ENCODE assay signal across 8 cellular contexts in genomic region chr3:42024578-42025387, GRCh38.
DNase-seq lines count a peak whose midpoint lies in the region; ATAC-seq and TF ChIP-seq lines count a peak whose summit lies in the region.

No MANE protein-coding gene starts in this region.

- H3K27ac ChIP-seq in RWPE2 (ENCODE audit: poor library complexity, severe bottlenecking) (peak overlapping the region; percentile 41), foreskin keratinocyte (peak overlapping the region; percentile 54), rectal smooth muscle tissue (ENCODE audit: low read depth, low read length) (peak overlapping the region; percentile 95), PC-9 (no peak overlapping the region)

- H3K4me1 ChIP-seq in RWPE2 (ENCODE audit: insufficient read depth, poor library complexity, severe bottlenecking) (peaks cover 45% of the 10 kb centered on the region), foreskin keratinocyte (peaks cover 41% of the 10 kb centered on the region), rectal smooth muscle tissue (ENCODE audit: control insufficient read depth, insufficient read depth, low read length) (peaks cover 39% of the 10 kb centered on the region), PC-9 (replicated peaks; ENCODE audit: insufficient read depth) (peaks cover 35% of the 10 kb centered on the region)

- H3K79me2 ChIP-seq in PC-9 (ENCODE audit: low read depth), result peaks cover 17% of the 10 kb centered on the region

- POLR2A ChIA-PET in PC-9 (lab: Charles Lee; ENCODE audit: unreplicated experiment), result interaction anchor here (0.7 kb wide), 1 partner anchor 8 kb away, joined by 12 read pairs; no protein-coding TSS in a partner anchor

- TF ChIP-seq CTCF in RWPE2 (IDR thresholded peaks at IDR 0.05; ENCODE audit: poor library complexity, severe bottlenecking), result no peak
- no peak for TF ChIP-seq CTCF in foreskin keratinocyte (conservative IDR thresholded peaks at IDR 0.05)
- TF ChIP-seq CTCF in PC-9 (conservative IDR thresholded peaks at IDR 0.05), result no peak

- intact Hi-C loops in PC-9 (cut with micrococcal nuclease; ENCODE audit: unreplicated experiment), result no loop called here

- no TSS peak for BruUV-seq in PC-9 (replicated peaks; lab: Mats Ljungman, UMichigan)

- peaks cover 14% of the 10 kb centered on the region for H3F3A ChIP-seq in PC-9 (ENCODE audit: insufficient read depth, low read depth)

- CTCF ChIA-PET in PC-9 (lab: Charles Lee), result interaction anchor here (1.1 kb wide), 1 partner anchor 93 kb away, joined by 3 read pairs; no protein-coding TSS in a partner anchor

- H3K4me2 ChIP-seq in PC-9, result no peak overlapping the region

- no peaks in the 10 kb centered on the region for H3K9me2 ChIP-seq in PC-9 (ENCODE audit: insufficient read depth)

- ATAC-seq in GM18517 (IDR thresholded peaks at IDR 0.05; ENCODE audit: unreplicated experiment), result peak; percentile 56
- ATAC-seq in RWPE2 (ENCODE audit: low read depth), result no peak
- no peak for ATAC-seq in foreskin keratinocyte
- ATAC-seq in GM18868 (IDR thresholded peaks at IDR 0.05; ENCODE audit: unreplicated experiment), result no peak
- ATAC-seq in GM18502 (IDR thresholded peaks at IDR 0.05; ENCODE audit: poor library complexity, unreplicated experiment), result no peak

- no peak overlapping the region for H2AFZ ChIP-seq in PC-9

- no peak overlapping the region for H3K9ac ChIP-seq in rectal smooth muscle tissue (ENCODE audit: low read length)

- no peaks in the 10 kb centered on the region for H3K36me3 ChIP-seq in RWPE2 (ENCODE audit: low read depth)
- H3K36me3 ChIP-seq in rectal smooth muscle tissue (ENCODE audit: control insufficient read depth, insufficient read depth, low read length), result peaks cover 3% of the 10 kb centered on the region
- H3K36me3 ChIP-seq in PC-9 (ENCODE audit: low read depth), result no peaks in the 10 kb centered on the region

- H4K20me1 ChIP-seq in PC-9 (ENCODE audit: insufficient read depth), result no peaks in the 10 kb centered on the region; the same call in 1 of the 2 replicates

- H3K9me3 ChIP-seq in RWPE2 (ENCODE audit: severe bottlenecking) (no peaks in the 10 kb centered on the region), PC-9 (ENCODE audit: insufficient read depth, low read depth) (no peaks in the 10 kb centered on the region)

- H3K27me3 ChIP-seq in RWPE2 (ENCODE audit: insufficient read depth, poor library complexity, severe bottlenecking) (no peaks in the 10 kb centered on the region), foreskin keratinocyte (no peaks in the 10 kb centered on the region), rectal smooth muscle tissue (ENCODE audit: control insufficient read depth, insufficient read depth, low read length) (no peaks in the 10 kb centered on the region), PC-9 (ENCODE audit: insufficient read depth, low read depth) (no peaks in the 10 kb centered on the region)

- H3K4me3 ChIP-seq in RWPE2 (ENCODE audit: severe bottlenecking), result no peak overlapping the region
- H3K4me3 ChIP-seq in rectal smooth muscle tissue (ENCODE audit: low read length), result peak overlapping the region; percentile 14
- H3K4me3 ChIP-seq in PC-9, result no peak overlapping the region

- DNase-seq in RWPE2 (ENCODE audit: low spot score) (no peak), foreskin keratinocyte (no peak), PC-9 (no peak), NCI-H187 (lab: John Stamatoyannopoulos, UW) (no peak)
